ENCODE assay signal across 11 cellular contexts in the genomic region with DNA sequence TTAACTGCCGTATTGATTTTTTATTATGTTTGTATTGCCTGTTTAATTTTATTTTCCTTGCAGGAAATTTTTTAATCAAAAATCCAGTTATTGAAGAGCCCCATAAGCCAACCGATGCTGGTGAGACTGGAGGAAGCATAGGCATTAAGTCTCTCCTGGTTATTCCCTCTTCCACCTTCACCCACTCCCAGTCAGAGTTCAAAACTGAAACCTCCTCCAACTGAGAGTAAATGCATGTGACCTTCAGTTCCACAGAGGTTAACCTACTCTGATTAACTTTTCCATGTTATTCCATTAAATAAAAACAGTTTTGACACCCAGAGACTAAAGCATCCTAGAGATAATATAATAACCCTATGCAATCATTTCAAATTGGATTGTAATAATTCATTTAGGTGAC.
"Had no signal": no experiment of that assay in that cellular context is flagged by ENCODE, and none has a peak within 500 bp of the region (broad histone marks: within the 10 kb centered on the region; RNA-seq: fewer than 3 reads in every experiment).

No MANE protein-coding gene starts in this region.

- H3K4me3 Mint-ChIP-seq: GM23338, H9, HFFc6 had no signal

- H3K4me2 ChIP-seq: GM23338 had no signal

- H3K9me3 ChIP-seq: HAP-1 had no signal

- H3K9ac ChIP-seq: GM23248 had no signal

- H3K4me1 Mint-ChIP-seq: GM23338 had no signal

- H3K27ac Mint-ChIP-seq: GM23338, H9, HFFc6 had no signal

- H3K36me3 ChIP-seq: HAP-1 had no signal

- DNase-seq: GM23248, GOT3, H7, H9, HCEC 1CT, HFFc6 had no signal

- H3K9me3 Mint-ChIP-seq: GM23338, H9, HFFc6 had no signal

- H3K4me1 ChIP-seq: HAP-1 had no signal

- H3K27ac ChIP-seq: GM23248 had no signal

- ATAC-seq: GM23338, HCT116 had no signal

- FAIRE-seq: H1, H54 had no signal

- H2AFZ ChIP-seq: GM23248 had no signal

- H3K4me3 ChIP-seq: GM23248, GM23338, HAP-1 had no signal
